Comparison of ENCODE assay signal across 8 cellular contexts in the genomic region with DNA sequence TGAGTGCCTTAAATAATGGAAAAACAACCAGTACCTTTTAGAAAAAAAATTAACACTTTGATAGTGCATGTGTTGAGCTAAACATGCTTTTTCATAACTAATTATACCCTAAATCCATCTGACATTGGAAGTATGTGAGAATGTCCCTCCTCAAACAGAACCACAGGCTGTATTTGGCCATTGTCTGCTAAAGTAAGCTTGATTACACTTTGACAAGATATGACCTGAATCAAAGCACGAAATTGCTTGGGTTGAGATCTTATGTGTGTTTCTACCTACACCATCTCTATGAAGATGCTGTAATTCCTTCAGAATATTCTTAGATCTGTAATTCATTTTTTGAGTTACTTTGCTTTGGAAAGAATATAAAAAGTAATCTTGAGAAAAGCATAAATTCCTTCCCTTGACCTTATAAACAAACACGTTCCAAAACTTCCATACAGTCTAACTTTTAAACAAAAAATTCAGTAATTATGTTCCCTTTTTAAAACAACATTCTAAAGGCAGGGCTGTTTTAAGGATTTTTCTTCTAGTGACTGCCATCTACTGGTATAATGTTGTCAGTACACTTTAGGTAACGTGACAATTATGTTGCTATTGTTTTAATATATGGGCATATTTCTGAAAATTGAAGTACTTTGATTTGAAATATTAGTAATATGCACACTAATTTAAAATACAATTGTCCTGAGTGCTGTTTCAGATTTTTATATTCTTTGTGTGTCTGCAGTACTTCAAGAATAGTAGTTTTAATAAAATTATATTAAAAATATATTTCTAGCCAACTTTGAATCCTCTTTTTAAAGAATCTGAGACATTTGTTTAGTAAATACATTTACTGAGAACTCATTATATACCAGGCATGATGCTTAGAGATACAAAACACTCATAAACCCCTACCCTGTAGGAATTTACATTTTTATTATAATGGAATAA. TPM values are rescaled to one million over a fixed set of nuclear protein-coding genes. Genes with fewer than 3 reads are reported as not detected.
DNase-seq lines count a peak whose midpoint lies in the region; ATAC-seq and TF ChIP-seq lines count a peak whose summit lies in the region.

No MANE protein-coding gene starts in this region.

- no peaks in the 10 kb centered on the region for H4K20me1 ChIP-seq in MM.1S (ENCODE audit: insufficient read depth, low read length)

- H3K4me3 ChIP-seq in MM.1S (ENCODE audit: low read length) (no peak overlapping the region), upper lobe of left lung (no peak overlapping the region)

- no peak overlapping the region for H3K9ac ChIP-seq in MM.1S (ENCODE audit: low read length)

- ATAC-seq in GM18868 (IDR thresholded peaks at IDR 0.05; ENCODE audit: unreplicated experiment) (peak; percentile 64), upper lobe of left lung (ENCODE audit: low FRiP score in 2 of 2) (peak in 1 of 2 donors; percentile 74)

- TF ChIP-seq EP300 in upper lobe of left lung (IDR thresholded peaks at IDR 0.05) = no peak

- no peaks in the 10 kb centered on the region for H3K9me2 ChIP-seq in MM.1S (replicated peaks; ENCODE audit: insufficient read depth, low read length)

- DNase-seq in AG20443 (ENCODE audit: low spot score) = peak; percentile 30
- DNase-seq in MM.1S = peak; percentile 36
- DNase-seq in iPS-NIHi7 (ENCODE audit: extremely low spot score) = peak; percentile 15
- DNase-seq in upper lobe of left lung = no peak
- no peak for DNase-seq in posterior vena cava (ENCODE audit: low spot score)
- no peak for DNase-seq in C1 segment of cervical spinal cord (lab: John Stamatoyannopoulos, UW)

- 6 to 9% methylated on average over 3 of the region's 3 CpGs for WGBS in upper lobe of left lung, 2 donors

- H2AFZ ChIP-seq in MM.1S (ENCODE audit: low read length) = no peak overlapping the region

- H3K27me3 ChIP-seq in MM.1S (replicated peaks; ENCODE audit: insufficient read depth, low read length) = no peaks in the 10 kb centered on the region
- H3K27me3 ChIP-seq in upper lobe of left lung = no peaks in the 10 kb centered on the region

- H3K9me3 ChIP-seq in MM.1S (replicated peaks; ENCODE audit: insufficient read depth, low read length) (no peaks in the 10 kb centered on the region), upper lobe of left lung (no peaks in the 10 kb centered on the region)

- no peak overlapping the region for H3K4me2 ChIP-seq in MM.1S (ENCODE audit: low read depth, low read length)

- H3K36me3 ChIP-seq in MM.1S (replicated peaks; ENCODE audit: insufficient read depth, low read length) = no peaks in the 10 kb centered on the region
- peaks cover 0 to 4% (median 0%) of the 10 kb centered on the region in 4 donors for H3K36me3 ChIP-seq in upper lobe of left lung

- no peaks in the 10 kb centered on the region for H3F3A ChIP-seq in MM.1S (ENCODE audit: insufficient read depth, low read length)

- H3K27ac ChIP-seq in MM.1S (ENCODE audit: low read length) = no peak overlapping the region
- H3K27ac ChIP-seq in VCaP = peak overlapping the region; percentile 6; the same call in 1 of the 2 replicates
- peak overlapping the region in 1 of 4 donors; percentile 2 for H3K27ac ChIP-seq in upper lobe of left lung

- peak; percentile 63 for TF ChIP-seq CTCF in MM.1S (IDR thresholded peaks at IDR 0.05; ENCODE audit: low read length)
- peak; percentile 85 for TF ChIP-seq CTCF in VCaP (conservative IDR thresholded peaks at IDR 0.05)
- TF ChIP-seq CTCF in upper lobe of left lung (IDR thresholded peaks at IDR 0.05) = peak; percentile 29 to 78 (median 68)

- no peaks in the 10 kb centered on the region for H3K79me2 ChIP-seq in MM.1S (ENCODE audit: low read length)

- no peak for TF ChIP-seq POLR2A in upper lobe of left lung (IDR thresholded peaks at IDR 0.05)

- H3K4me1 ChIP-seq in MM.1S (ENCODE audit: low read length) (no peaks in the 10 kb centered on the region), upper lobe of left lung (peaks cover 5 to 15% (median 9%) of the 10 kb centered on the region in 4 donors)

- intact Hi-C loops in posterior vena cava (cut with DNase I) = loop anchor here (2.0 to 10.0 kb wide), 4 partner anchors 75 to 235 kb away; no protein-coding TSS in a partner anchor

RNA-seq across cellular contexts. Expression of a gene that starts 20.9 kb away (rescaled TPM):
- total RNA-seq in upper lobe of left lung (100 to 1,000 TPM in 5 of 6 donors, 10 to 100 TPM in 1; 92.9 to 157 (median 111) TPM), posterior vena cava (100 to 1,000 TPM; 120 to 152 TPM)

Comparison
In these comparisons a context has a peak if more than half of its experiments do, and no peak if none do; other contexts are left out.
1. DNase-seq: peak in AG20443 (single experiment), MM.1S (single experiment) and iPS-NIHi7 (single experiment); none in upper lobe of left lung (0 of 2), posterior vena cava (single experiment) and C1 segment of cervical spinal cord (0 of 14).
2. Peak in every context shown above with its lines, with median percentiles within 50 percentile points of each other: CTCF ChIP-seq.